ENCODE assay signal across 2 cellular contexts in genomic region chr12:120496353-120497340, GRCh38.
TF ChIP-seq lines count a peak whose summit lies in the region.

No MANE protein-coding gene starts in this region.

TF ChIP-seq in HEK293, 187 proteins besides CTCF, POLR2A, EP300 and RAD21 (continues in another document):
- TF ChIP-seq ZNF555 (tag by site-specific recombination; conservative IDR thresholded peaks at IDR 0.05) (no peak), PATZ1 (tag by site-specific recombination; IDR thresholded peaks at IDR 0.05) (peak; percentile 76), INSM2 (tag by site-specific recombination; IDR thresholded peaks at IDR 0.05) (no peak), PRDM6 (tag by site-specific recombination; IDR thresholded peaks at IDR 0.05) (no peak), SCRT2 (tag by site-specific recombination; IDR thresholded peaks at IDR 0.05) (peak; percentile 89), GLIS2 (tag by site-specific recombination; IDR thresholded peaks at IDR 0.05) (peak; percentile 51), GLI4 (tag by site-specific recombination; IDR thresholded peaks at IDR 0.05) (no peak), ZNF354C (tag by site-specific recombination; IDR thresholded peaks at IDR 0.05; ENCODE audit: borderline replicate concordance, low read depth) (no peak), ZNF561 (tag by site-specific recombination; IDR thresholded peaks at IDR 0.05; ENCODE audit: borderline replicate concordance) (peak; percentile 30; the same call in 1 of the 2 replicates), GLIS1 (tag by site-specific recombination; IDR thresholded peaks at IDR 0.05) (peak; percentile 91), ZNF843 (tag by site-specific recombination; IDR thresholded peaks at IDR 0.05) (no peak), ZNF558 (tag by site-specific recombination; IDR thresholded peaks at IDR 0.05) (peak; percentile 34; the same call in 1 of the 2 replicates), ZBTB10 (tag by site-specific recombination; IDR thresholded peaks at IDR 0.05) (peak; percentile 28; the same call in 1 of the 2 replicates), ZNF610 (tag by site-specific recombination; IDR thresholded peaks at IDR 0.05; ENCODE audit: borderline replicate concordance) (no peak), ZXDB (tag by site-specific recombination; IDR thresholded peaks at IDR 0.05) (peak; percentile 25; the same call in 1 of the 2 replicates), ZBTB20 (tag by site-specific recombination; IDR thresholded peaks at IDR 0.05) (peak; percentile 30; the same call in 1 of the 2 replicates), PRDM4 (tag by site-specific recombination; IDR thresholded peaks at IDR 0.05) (0 out of 2 replicates have a peak, but pooled peaks have one; percentile 9)

TF ChIP-seq in H1, 55 proteins besides CTCF, POLR2A, EP300 and RAD21:
- TF ChIP-seq PHF8 (conservative IDR thresholded peaks at IDR 0.05; ENCODE audit: low read depth, low read length) (no peak), KDM5A (IDR thresholded peaks at IDR 0.05; ENCODE audit: low read length) (no peak), ZNF274 (IDR thresholded peaks at IDR 0.05; ENCODE audit: borderline replicate concordance, extremely low read depth, low read length) (no peak), POU5F1 (IDR thresholded peaks at IDR 0.05; ENCODE audit: low read depth, low read length) (no peak), HDAC2 (IDR thresholded peaks at IDR 0.05; ENCODE audit: borderline replicate concordance in 1 of 2, low read depth in 2 of 2, low read length in 2 of 2) (peak in 1 of 2 experiments; percentile 81; a peak in 1 of 4 replicates), BRCA1 (IDR thresholded peaks at IDR 0.05; ENCODE audit: low read depth, low read length) (no peak), CBX5 (IDR thresholded peaks at IDR 0.05; ENCODE audit: low read depth, low read length) (no peak), CHD2 (IDR thresholded peaks at IDR 0.05; ENCODE audit: low read length) (no peak), TAF1 (IDR thresholded peaks at IDR 0.05; ENCODE audit: low read depth, low read length) (no peak), TAF7 (optimal IDR thresholded peaks at IDR 0.05; ENCODE audit: borderline replicate concordance, low read depth, low read length) (no peak), TEAD4 (IDR thresholded peaks at IDR 0.05; ENCODE audit: low read depth, low read length) (no peak), JUN (IDR thresholded peaks at IDR 0.05; ENCODE audit: low read depth, low read length) (no peak), CTBP2 (IDR thresholded peaks at IDR 0.05; ENCODE audit: borderline replicate concordance, insufficient read depth, insufficient read length, low read length) (no peak), SIN3A (conservative IDR thresholded peaks at IDR 0.05 in 1 of 2, IDR thresholded peaks at IDR 0.05 in 1 of 2; ENCODE audit: low read depth in 1 of 2, low read length in 2 of 2) (peak in 1 of 2 experiments; percentile 81; a peak in 1 of 4 replicates), SAP30 (IDR thresholded peaks at IDR 0.05; ENCODE audit: insufficient read depth, insufficient replicate concordance, low read length) (peak; percentile 80), KDM4A (IDR thresholded peaks at IDR 0.05; ENCODE audit: low read depth, low read length, severe bottlenecking) (no peak), ATF3 (IDR thresholded peaks at IDR 0.05; ENCODE audit: insufficient read depth, low read depth, low read length) (no peak)
